Comparison of ENCODE assay signal across 1 cellular context in the genomic region with DNA sequence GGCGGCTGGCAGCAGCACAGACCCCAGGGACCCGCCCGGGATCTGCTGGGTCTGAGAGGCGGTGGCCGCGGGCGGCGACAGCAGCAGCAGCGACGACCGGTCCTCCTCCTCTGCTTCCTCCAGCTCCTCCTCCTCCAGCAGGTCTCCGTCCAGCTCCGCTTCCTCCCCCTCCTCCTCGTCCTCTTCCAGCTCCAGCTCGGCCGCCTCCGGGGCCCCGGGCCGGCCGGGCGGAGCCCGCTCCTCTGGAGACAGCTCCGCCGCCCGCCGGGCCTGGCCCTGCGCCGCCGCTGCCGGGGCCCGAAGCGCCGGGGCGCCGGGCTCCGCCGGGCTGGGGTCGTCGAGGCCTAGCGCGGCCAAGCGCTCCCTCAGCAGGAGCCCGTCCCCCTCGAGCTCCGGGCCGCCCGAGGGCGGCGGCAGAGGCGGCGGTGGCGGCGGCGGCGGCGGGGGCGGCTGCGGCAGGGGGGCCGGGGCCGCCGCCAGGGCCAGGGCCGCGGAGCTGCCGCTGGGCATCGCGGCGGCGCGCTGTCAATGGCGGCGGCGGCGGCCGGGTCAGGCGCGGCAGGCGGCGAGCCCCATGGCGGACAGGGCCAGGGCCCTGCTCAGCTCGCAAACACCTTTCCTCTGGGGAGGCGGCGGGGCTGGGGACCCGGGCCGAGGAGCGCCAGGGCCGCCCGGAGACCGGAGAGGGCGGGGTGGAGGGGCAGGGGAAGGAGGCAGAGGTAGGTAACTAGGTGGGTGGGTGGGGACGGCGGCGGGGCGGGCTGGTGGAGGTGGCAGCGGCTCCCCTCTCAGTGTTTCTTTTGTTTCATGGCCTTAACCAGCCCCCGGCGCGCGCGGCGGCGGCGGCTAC.
A peak's percentile ranks its signal among the peaks of the same experiment; 100 is the strongest.
TF ChIP-seq lines count a peak whose summit lies in the region.

No MANE protein-coding gene starts in this region.

TF ChIP-seq in GM12878, 131 proteins besides CTCF, POLR2A, EP300 and RAD21 (continued from another document):
- TF ChIP-seq, protein P1, sequence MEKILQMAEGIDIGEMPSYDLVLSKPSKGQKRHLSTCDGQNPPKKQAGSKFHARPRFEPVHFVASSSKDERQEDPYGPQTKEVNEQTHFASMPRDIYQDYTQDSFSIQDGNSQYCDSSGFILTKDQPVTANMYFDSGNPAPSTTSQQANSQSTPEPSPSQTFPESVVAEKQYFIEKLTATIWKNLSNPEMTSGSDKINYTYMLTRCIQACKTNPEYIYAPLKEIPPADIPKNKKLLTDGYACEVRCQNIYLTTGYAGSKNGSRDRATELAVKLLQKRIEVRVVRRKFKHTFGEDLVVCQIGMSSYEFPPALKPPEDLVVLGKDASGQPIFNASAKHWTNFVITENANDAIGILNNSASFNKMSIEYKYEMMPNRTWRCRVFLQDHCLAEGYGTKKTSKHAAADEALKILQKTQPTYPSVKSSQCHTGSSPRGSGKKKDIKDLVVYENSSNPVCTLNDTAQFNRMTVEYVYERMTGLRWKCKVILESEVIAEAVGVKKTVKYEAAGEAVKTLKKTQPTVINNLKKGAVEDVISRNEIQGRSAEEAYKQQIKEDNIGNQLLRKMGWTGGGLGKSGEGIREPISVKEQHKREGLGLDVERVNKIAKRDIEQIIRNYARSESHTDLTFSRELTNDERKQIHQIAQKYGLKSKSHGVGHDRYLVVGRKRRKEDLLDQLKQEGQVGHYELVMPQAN (conservative IDR thresholded peaks at IDR 0.05), result no peak
- TF ChIP-seq IKZF1 (conservative IDR thresholded peaks at IDR 0.05) (peak; percentile 48), TAF1 (IDR thresholded peaks at IDR 0.05; ENCODE audit: borderline replicate concordance, low read depth, low read length) (peak; percentile 43; the same call in 1 of the 2 replicates), EGR1 (IDR thresholded peaks at IDR 0.05; ENCODE audit: borderline replicate concordance in 1 of 2, low read depth in 2 of 2, low read length in 2 of 2) (peak in 1 of 2 experiments; percentile 48; a peak in 1 of 3 replicates), BHLHE40 (IDR thresholded peaks at IDR 0.05; ENCODE audit: borderline replicate concordance in 1 of 2, low read depth in 2 of 2, low read length in 1 of 2) (0 out of 4 replicates have a peak, but pooled peaks of 1 of the 2 experiments have one; percentile 3), ZNF622 (IDR thresholded peaks at IDR 0.05) (no peak), LARP7 (IDR thresholded peaks at IDR 0.05) (peak; percentile 68; the same call in 1 of the 2 replicates), YY1 (IDR thresholded peaks at IDR 0.05; ENCODE audit: low read depth, low read length) (peak; percentile 87)
- TF ChIP-seq, protein P2, sequence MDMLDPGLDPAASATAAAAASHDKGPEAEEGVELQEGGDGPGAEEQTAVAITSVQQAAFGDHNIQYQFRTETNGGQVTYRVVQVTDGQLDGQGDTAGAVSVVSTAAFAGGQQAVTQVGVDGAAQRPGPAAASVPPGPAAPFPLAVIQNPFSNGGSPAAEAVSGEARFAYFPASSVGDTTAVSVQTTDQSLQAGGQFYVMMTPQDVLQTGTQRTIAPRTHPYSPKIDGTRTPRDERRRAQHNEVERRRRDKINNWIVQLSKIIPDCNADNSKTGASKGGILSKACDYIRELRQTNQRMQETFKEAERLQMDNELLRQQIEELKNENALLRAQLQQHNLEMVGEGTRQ (IDR thresholded peaks at IDR 0.05; ENCODE audit: borderline replicate concordance, low read depth, low read length), result no peak
